ENCODE assay signal across 12 cellular contexts in the genomic region with DNA sequence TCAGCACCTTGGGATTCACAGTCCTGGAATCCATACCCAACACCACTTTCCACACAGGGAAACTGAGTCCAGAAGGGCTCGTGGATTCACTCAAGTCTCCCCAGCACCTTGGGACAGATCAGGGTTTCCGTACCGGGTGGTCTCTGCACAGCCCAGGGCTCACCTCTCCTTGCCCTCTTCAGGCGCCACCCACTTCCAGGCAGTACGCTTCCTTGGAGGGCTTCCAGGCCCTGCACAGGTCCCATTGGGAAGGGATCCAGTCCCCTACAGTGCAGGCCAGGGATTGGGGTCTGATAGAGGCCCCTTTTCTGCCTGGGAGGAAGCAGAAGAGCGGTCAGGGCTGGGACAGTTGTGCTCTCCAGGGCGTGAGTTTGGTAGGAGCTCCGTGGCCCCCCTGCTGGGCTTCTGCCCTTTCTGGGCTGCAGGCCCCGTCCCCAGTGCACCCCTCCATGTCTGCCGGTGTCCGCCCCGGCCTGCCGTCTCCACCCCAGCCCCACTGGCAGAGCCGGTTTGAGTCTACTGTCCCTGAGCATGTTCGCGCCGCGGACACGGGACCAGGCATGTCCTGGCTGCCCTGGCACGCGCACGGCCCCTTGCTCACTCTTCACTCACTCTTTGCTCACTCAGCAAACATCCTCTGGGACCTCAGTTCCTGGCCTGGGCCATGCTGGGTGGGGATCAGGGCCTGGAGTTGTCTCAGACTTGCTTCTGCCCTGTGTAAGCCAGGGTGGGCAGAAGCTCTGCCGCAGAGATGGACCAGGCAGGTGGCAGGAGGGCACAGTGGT. TPM values are rescaled to one million over a fixed set of nuclear protein-coding genes. Genes with fewer than 3 reads are reported as not detected.
A peak's percentile ranks its signal among the peaks of the same experiment; 100 is the strongest.
DNase-seq lines count a peak whose midpoint lies in the region; ATAC-seq and TF ChIP-seq lines count a peak whose summit lies in the region.
"Had no signal": no experiment of that assay in that cellular context is flagged by ENCODE, and none has a peak within 500 bp of the region (broad histone marks: within the 10 kb centered on the region; RNA-seq: fewer than 3 reads in every experiment).

No MANE protein-coding gene starts in this region.

- H3K4me1 ChIP-seq in right cardiac atrium (ENCODE audit: control insufficient read depth, insufficient read depth, low read length) = peaks cover 5% of the 10 kb centered on the region

- no peaks in the 10 kb centered on the region for H3K27me3 ChIP-seq in right cardiac atrium (ENCODE audit: control insufficient read depth, insufficient read depth)

- POLR2A ChIA-PET in RWPE1 (lab: Yijun Ruan, JAX; ENCODE audit: low non-redundant PET) = interaction anchor here (0.6 kb wide), 1 partner anchor 14 kb away, joined by 3 read pairs; no protein-coding TSS in a partner anchor

- DNase-seq in D341Med (ENCODE audit: low spot score) (peak; percentile 22), RWPE1 (ENCODE audit: low spot score) (peak; percentile 92), right cardiac atrium (peak; percentile 53 to 83 (median 81)), sciatic nerve (ENCODE audit: low spot score) (no peak), NCI-H82 treated with DMSO at 0.1 percent for 48 hours (lab: John Stamatoyannopoulos, UW; ENCODE audit: unreplicated experiment) (no peak), GM19240 (ENCODE audit: insufficient read length, low spot score) (no peak), glomerular visceral epithelial cell (ENCODE audit: extremely low spot score) (no peak), EL (no peak)
- DNase-seq: activated CD4-positive, alpha-beta T cell treated with anti-CD3 and anti-CD28 coated beads for 48 hours; activated naive CD4-positive, alpha-beta T cell treated with anti-CD3 and anti-CD28 coated beads for 36 hours; CD4-positive, alpha-beta T cell; dermis blood vessel endothelial cell had no signal

- H3K9me3 ChIP-seq in right cardiac atrium (ENCODE audit: control insufficient read depth, low read length) = no peaks in the 10 kb centered on the region

- peak; percentile 41 to 57 for ATAC-seq in right cardiac atrium
- peak; percentile 48 for ATAC-seq in sciatic nerve

- CTCF ChIA-PET in RWPE1 (lab: Yijun Ruan, JAX) = interaction anchor here (0.5 to 1.3 kb wide), 3 partner anchors 26 to 82 kb away, joined by 3 to 8 read pairs (median 8); no protein-coding TSS in a partner anchor

- H3K4me3 ChIP-seq in right cardiac atrium (ENCODE audit: low read length) = no peak overlapping the region

- TF ChIP-seq CTCF in RWPE1 (conservative IDR thresholded peaks at IDR 0.05; ENCODE audit: low read depth) = no peak

- H3K27ac ChIP-seq in RWPE1 = peak overlapping the region; percentile 96
- no peak overlapping the region for H3K27ac ChIP-seq in right cardiac atrium (ENCODE audit: low read length)

- intact Hi-C loops in right cardiac atrium (cut with DNase I) (no loop called here), sciatic nerve (cut with DNase I) (no loop called here)

- WGBS in right cardiac atrium = 55% methylated on average over 23 of the region's 23 CpGs

RNA-seq across cellular contexts. Expression of a gene that starts 12.6 kb away (rescaled TPM):
- total RNA-seq in right cardiac atrium (10 to 100 TPM; 11.8 to 14.0 (median 13.4) TPM), sciatic nerve (23.7 TPM)
- 9.5 TPM for polyA plus RNA-seq in right cardiac atrium

Comparison
In these comparisons a context has a peak if more than half of its experiments do, and no peak if none do; other contexts are left out.
1. DNase-seq: peak in D341Med (single experiment), RWPE1 (single experiment) and right cardiac atrium (3 of 3); none in sciatic nerve (single experiment), NCI-H82 treated with DMSO at 0.1 percent for 48 hours (single experiment), GM19240 (single experiment), glomerular visceral epithelial cell (single experiment) and EL (single experiment).